ENCODE assay signal across 1 cellular context in genomic region chr11:126062679-126063509, GRCh38.
TF ChIP-seq lines count a peak whose summit lies in the region.

A gene with protein sequence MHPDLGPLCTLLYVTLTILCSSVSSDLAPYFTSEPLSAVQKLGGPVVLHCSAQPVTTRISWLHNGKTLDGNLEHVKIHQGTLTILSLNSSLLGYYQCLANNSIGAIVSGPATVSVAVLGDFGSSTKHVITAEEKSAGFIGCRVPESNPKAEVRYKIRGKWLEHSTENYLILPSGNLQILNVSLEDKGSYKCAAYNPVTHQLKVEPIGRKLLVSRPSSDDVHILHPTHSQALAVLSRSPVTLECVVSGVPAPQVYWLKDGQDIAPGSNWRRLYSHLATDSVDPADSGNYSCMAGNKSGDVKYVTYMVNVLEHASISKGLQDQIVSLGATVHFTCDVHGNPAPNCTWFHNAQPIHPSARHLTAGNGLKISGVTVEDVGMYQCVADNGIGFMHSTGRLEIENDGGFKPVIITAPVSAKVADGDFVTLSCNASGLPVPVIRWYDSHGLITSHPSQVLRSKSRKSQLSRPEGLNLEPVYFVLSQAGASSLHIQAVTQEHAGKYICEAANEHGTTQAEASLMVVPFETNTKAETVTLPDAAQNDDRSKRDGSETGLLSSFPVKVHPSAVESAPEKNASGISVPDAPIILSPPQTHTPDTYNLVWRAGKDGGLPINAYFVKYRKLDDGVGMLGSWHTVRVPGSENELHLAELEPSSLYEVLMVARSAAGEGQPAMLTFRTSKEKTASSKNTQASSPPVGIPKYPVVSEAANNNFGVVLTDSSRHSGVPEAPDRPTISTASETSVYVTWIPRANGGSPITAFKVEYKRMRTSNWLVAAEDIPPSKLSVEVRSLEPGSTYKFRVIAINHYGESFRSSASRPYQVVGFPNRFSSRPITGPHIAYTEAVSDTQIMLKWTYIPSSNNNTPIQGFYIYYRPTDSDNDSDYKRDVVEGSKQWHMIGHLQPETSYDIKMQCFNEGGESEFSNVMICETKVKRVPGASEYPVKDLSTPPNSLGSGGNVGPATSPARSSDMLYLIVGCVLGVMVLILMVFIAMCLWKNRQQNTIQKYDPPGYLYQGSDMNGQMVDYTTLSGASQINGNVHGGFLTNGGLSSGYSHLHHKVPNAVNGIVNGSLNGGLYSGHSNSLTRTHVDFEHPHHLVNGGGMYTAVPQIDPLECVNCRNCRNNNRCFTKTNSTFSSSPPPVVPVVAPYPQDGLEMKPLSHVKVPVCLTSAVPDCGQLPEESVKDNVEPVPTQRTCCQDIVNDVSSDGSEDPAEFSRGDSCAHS (N-terminal part only) (minus strand): TSS chr11:126062866. CDS start chr11:126023476, 39,390 bp downstream.

TF ChIP-seq in HEK293, 187 proteins besides CTCF, POLR2A, EP300 and RAD21 (continued from another document and continues in another):
- TF ChIP-seq, protein P1, sequence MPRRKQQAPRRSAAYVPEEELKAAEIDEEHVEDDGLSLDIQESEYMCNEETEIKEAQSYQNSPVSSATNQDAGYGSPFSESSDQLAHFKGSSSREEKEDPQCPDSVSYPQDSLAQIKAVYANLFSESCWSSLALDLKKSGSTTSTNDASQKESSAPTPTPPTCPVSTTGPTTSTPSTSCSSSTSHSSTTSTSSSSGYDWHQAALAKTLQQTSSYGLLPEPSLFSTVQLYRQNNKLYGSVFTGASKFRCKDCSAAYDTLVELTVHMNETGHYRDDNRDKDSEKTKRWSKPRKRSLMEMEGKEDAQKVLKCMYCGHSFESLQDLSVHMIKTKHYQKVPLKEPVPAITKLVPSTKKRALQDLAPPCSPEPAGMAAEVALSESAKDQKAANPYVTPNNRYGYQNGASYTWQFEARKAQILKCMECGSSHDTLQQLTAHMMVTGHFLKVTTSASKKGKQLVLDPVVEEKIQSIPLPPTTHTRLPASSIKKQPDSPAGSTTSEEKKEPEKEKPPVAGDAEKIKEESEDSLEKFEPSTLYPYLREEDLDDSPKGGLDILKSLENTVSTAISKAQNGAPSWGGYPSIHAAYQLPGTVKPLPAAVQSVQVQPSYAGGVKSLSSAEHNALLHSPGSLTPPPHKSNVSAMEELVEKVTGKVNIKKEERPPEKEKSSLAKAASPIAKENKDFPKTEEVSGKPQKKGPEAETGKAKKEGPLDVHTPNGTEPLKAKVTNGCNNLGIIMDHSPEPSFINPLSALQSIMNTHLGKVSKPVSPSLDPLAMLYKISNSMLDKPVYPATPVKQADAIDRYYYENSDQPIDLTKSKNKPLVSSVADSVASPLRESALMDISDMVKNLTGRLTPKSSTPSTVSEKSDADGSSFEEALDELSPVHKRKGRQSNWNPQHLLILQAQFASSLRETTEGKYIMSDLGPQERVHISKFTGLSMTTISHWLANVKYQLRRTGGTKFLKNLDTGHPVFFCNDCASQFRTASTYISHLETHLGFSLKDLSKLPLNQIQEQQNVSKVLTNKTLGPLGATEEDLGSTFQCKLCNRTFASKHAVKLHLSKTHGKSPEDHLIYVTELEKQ (tag by site-specific recombination; IDR thresholded peaks at IDR 0.05; ENCODE audit: borderline replicate concordance): peak; percentile 39; the same call in 1 of the 2 replicates
- TF ChIP-seq ZNF701 (tag by site-specific recombination; IDR thresholded peaks at IDR 0.05): no peak
- TF ChIP-seq ZBTB21 (tag by site-specific recombination; IDR thresholded peaks at IDR 0.05): no peak
- TF ChIP-seq ZNF48 (tag by site-specific recombination; IDR thresholded peaks at IDR 0.05): no peak
- TF ChIP-seq, protein P2, sequence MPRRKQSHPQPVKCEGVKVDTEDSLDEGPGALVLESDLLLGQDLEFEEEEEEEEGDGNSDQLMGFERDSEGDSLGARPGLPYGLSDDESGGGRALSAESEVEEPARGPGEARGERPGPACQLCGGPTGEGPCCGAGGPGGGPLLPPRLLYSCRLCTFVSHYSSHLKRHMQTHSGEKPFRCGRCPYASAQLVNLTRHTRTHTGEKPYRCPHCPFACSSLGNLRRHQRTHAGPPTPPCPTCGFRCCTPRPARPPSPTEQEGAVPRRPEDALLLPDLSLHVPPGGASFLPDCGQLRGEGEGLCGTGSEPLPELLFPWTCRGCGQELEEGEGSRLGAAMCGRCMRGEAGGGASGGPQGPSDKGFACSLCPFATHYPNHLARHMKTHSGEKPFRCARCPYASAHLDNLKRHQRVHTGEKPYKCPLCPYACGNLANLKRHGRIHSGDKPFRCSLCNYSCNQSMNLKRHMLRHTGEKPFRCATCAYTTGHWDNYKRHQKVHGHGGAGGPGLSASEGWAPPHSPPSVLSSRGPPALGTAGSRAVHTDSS (tag by site-specific recombination; IDR thresholded peaks at IDR 0.05): no peak
- peak; percentile 31; the same call in 1 of the 2 replicates for TF ChIP-seq ZBTB7A (tag by site-specific recombination; IDR thresholded peaks at IDR 0.05; ENCODE audit: low read depth)
- peak; percentile 55; the same call in 1 of the 2 replicates for TF ChIP-seq YY2 (tag by site-specific recombination; IDR thresholded peaks at IDR 0.05)
- TF ChIP-seq GLI2 (tag by site-specific recombination; IDR thresholded peaks at IDR 0.05; ENCODE audit: borderline replicate concordance, low read depth): no peak
- TF ChIP-seq RBAK (tag by site-specific recombination; IDR thresholded peaks at IDR 0.05): no peak
- TF ChIP-seq ZNF548 (tag by site-specific recombination; IDR thresholded peaks at IDR 0.05): no peak
- TF ChIP-seq ZNF354C (tag by site-specific recombination; IDR thresholded peaks at IDR 0.05; ENCODE audit: borderline replicate concordance, low read depth): no peak
- no peak for TF ChIP-seq ZNF664 (tag by site-specific recombination; IDR thresholded peaks at IDR 0.05)
- peak; percentile 84 for TF ChIP-seq ZNF629 (tag by site-specific recombination; IDR thresholded peaks at IDR 0.05)
- no peak for TF ChIP-seq ZNF530 (tag by site-specific recombination; IDR thresholded peaks at IDR 0.05; ENCODE audit: low read depth)
- peak; percentile 62; the same call in 1 of the 2 replicates for TF ChIP-seq ZNF394 (tag by site-specific recombination; IDR thresholded peaks at IDR 0.05; ENCODE audit: borderline replicate concordance)
- no peak for TF ChIP-seq ZNF449 (tag by site-specific recombination; IDR thresholded peaks at IDR 0.05)
- no peak for TF ChIP-seq ZNF223 (tag by site-specific recombination; IDR thresholded peaks at IDR 0.05)
- peak; percentile 83 for TF ChIP-seq SP3 (tag by site-specific recombination; IDR thresholded peaks at IDR 0.05)
- no peak for TF ChIP-seq EGR2 (tag by site-specific recombination; IDR thresholded peaks at IDR 0.05; ENCODE audit: low read depth)
- TF ChIP-seq MYNN (tag by site-specific recombination; IDR thresholded peaks at IDR 0.05; ENCODE audit: borderline replicate concordance): no peak
- TF ChIP-seq ZNF239 (tag by site-specific recombination; IDR thresholded peaks at IDR 0.05): no peak
- 0 out of 2 replicates have a peak, but pooled peaks have one; percentile 74 for TF ChIP-seq ZNF580 (tag by site-specific recombination; IDR thresholded peaks at IDR 0.05)
- TF ChIP-seq ZNF350 (tag by site-specific recombination; IDR thresholded peaks at IDR 0.05): no peak
- no peak for TF ChIP-seq ZNF768 (tag by site-specific recombination; IDR thresholded peaks at IDR 0.05)
- peak; percentile 88 for TF ChIP-seq ZEB2 (tag by site-specific recombination; IDR thresholded peaks at IDR 0.05)
- peak; percentile 57; the same call in 1 of the 2 replicates for TF ChIP-seq KLF16 (tag by site-specific recombination; IDR thresholded peaks at IDR 0.05)
- no peak for TF ChIP-seq ZNF19 (tag by site-specific recombination; IDR thresholded peaks at IDR 0.05; ENCODE audit: low read depth)
- TF ChIP-seq KLF9 (tag by site-specific recombination; IDR thresholded peaks at IDR 0.05; ENCODE audit: low read depth): no peak
- TF ChIP-seq ZNF692 (tag by site-specific recombination; IDR thresholded peaks at IDR 0.05): peak; percentile 84
- no peak for TF ChIP-seq ZNF747 (tag by site-specific recombination; IDR thresholded peaks at IDR 0.05)
- TF ChIP-seq ZFP41 (tag by site-specific recombination; IDR thresholded peaks at IDR 0.05; ENCODE audit: borderline replicate concordance): no peak
- no peak for TF ChIP-seq ZNF785 (tag by site-specific recombination; IDR thresholded peaks at IDR 0.05)
- no peak for TF ChIP-seq ZNF621 (tag by site-specific recombination; IDR thresholded peaks at IDR 0.05)
- TF ChIP-seq, protein P3, sequence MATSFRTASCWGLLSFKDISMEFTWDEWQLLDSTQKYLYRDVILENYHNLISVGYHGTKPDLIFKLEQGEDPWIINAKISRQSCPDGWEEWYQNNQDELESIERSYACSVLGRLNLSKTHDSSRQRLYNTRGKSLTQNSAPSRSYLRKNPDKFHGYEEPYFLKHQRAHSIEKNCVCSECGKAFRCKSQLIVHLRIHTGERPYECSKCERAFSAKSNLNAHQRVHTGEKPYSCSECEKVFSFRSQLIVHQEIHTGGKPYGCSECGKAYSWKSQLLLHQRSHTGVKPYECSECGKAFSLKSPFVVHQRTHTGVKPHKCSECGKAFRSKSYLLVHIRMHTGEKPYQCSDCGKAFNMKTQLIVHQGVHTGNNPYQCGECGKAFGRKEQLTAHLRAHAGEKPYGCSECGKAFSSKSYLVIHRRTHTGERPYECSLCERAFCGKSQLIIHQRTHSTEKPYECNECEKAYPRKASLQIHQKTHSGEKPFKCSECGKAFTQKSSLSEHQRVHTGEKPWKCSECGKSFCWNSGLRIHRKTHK (tag by site-specific recombination; IDR thresholded peaks at IDR 0.05): no peak
- no peak for TF ChIP-seq ZNF473 (tag by site-specific recombination; IDR thresholded peaks at IDR 0.05)
- TF ChIP-seq ZNF184 (tag by site-specific recombination; IDR thresholded peaks at IDR 0.05): 0 out of 2 replicates have a peak, but pooled peaks have one; percentile 57
- TF ChIP-seq ZNF670 (tag by site-specific recombination; IDR thresholded peaks at IDR 0.05; ENCODE audit: low read depth): no peak
- no peak for TF ChIP-seq ZNF645 (tag by site-specific recombination; IDR thresholded peaks at IDR 0.05)
- TF ChIP-seq ZNF24 (tag by site-specific recombination; IDR thresholded peaks at IDR 0.05): peak; percentile 85
- TF ChIP-seq KLF1 (tag by site-specific recombination; IDR thresholded peaks at IDR 0.05): peak; percentile 62
- no peak for TF ChIP-seq IKZF3 (tag by site-specific recombination; IDR thresholded peaks at IDR 0.05)
- TF ChIP-seq ZBTB17 (tag by site-specific recombination; IDR thresholded peaks at IDR 0.05): peak; percentile 67
- TF ChIP-seq ZNF544 (tag by site-specific recombination; IDR thresholded peaks at IDR 0.05): no peak
- no peak for TF ChIP-seq BCL11B (tag by site-specific recombination; IDR thresholded peaks at IDR 0.05; ENCODE audit: low read depth)
- TF ChIP-seq SP2 (tag by site-specific recombination; IDR thresholded peaks at IDR 0.05): peak; percentile 59
- TF ChIP-seq ZNF292 (tag by site-specific recombination; IDR thresholded peaks at IDR 0.05; ENCODE audit: borderline replicate concordance, low read depth): no peak
- TF ChIP-seq ZNF610 (tag by site-specific recombination; IDR thresholded peaks at IDR 0.05; ENCODE audit: borderline replicate concordance): peak; percentile 54; the same call in 1 of the 2 replicates
- TF ChIP-seq, protein P4, sequence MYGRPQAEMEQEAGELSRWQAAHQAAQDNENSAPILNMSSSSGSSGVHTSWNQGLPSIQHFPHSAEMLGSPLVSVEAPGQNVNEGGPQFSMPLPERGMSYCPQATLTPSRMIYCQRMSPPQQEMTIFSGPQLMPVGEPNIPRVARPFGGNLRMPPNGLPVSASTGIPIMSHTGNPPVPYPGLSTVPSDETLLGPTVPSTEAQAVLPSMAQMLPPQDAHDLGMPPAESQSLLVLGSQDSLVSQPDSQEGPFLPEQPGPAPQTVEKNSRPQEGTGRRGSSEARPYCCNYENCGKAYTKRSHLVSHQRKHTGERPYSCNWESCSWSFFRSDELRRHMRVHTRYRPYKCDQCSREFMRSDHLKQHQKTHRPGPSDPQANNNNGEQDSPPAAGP (tag by site-specific recombination; IDR thresholded peaks at IDR 0.05): peak; percentile 91
- no peak for TF ChIP-seq ZFP37 (tag by site-specific recombination; IDR thresholded peaks at IDR 0.05)
- TF ChIP-seq, protein P5, sequence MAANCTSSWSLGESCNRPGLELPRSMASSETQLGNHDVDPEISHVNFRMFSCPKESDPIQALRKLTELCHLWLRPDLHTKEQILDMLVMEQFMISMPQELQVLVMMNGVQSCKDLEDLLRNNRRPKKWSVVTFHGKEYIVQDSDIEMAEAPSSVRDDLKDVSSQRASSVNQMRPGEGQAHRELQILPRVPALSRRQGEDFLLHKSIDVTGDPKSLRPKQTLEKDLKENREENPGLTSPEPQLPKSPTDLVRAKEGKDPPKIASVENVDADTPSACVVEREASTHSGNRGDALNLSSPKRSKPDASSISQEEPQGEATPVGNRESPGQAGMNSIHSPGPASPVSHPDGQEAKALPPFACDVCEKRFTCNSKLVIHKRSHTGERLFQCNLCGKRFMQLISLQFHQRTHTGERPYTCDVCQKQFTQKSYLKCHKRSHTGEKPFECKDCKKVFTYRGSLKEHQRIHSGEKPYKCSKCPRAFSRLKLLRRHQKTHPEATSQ (tag by site-specific recombination; IDR thresholded peaks at IDR 0.05): no peak
- TF ChIP-seq ZNF549 (tag by site-specific recombination; IDR thresholded peaks at IDR 0.05): no peak
